In the genomic region with DNA sequence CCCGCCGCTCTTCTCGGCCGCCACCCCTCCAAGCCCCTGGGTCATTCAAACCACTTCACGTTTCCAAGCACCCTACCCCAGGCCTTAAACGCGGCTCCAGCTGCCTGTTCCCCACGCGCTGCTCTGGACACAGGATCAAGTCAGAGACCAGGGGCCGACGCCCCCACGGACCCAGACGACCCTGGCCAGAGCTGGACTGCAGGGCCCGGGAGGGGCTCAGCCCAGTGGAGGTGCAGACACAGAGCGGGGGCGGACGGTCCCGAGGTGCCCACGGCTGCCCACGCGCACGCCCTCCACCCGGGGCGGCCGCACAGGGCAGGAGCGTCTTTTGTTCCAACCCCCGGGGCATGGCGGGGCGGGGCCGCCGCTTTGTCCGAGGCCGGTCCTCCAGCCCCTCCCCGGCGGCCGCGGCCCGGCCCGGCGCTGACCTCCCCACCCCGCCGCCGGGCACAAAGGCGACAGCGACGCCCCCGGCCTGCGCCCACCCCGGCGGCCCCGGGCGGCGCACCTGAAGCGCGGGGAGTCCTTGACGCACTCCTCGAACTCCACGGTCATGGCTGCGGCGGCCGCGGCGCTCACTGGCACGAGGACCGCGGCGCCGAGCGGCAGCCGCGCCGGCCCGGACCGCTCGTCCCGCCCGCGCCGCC, we compare ENCODE assay signal across 1 cellular context.
TF ChIP-seq lines count a peak whose summit lies in the region.

No MANE protein-coding gene starts in this region.

TF ChIP-seq in endothelial cell of umbilical vein, 7 proteins besides CTCF, POLR2A, EP300 and RAD21:
- TF ChIP-seq MYC (IDR thresholded peaks at IDR 0.05; ENCODE audit: low read depth, low read length) (no peak), POLR2AphosphoS5 (IDR thresholded peaks at IDR 0.05; ENCODE audit: insufficient read depth, low read depth, low read length) (peak; percentile 1)
